Comparison of ENCODE assay signal across 1 cellular context in the genomic region with DNA sequence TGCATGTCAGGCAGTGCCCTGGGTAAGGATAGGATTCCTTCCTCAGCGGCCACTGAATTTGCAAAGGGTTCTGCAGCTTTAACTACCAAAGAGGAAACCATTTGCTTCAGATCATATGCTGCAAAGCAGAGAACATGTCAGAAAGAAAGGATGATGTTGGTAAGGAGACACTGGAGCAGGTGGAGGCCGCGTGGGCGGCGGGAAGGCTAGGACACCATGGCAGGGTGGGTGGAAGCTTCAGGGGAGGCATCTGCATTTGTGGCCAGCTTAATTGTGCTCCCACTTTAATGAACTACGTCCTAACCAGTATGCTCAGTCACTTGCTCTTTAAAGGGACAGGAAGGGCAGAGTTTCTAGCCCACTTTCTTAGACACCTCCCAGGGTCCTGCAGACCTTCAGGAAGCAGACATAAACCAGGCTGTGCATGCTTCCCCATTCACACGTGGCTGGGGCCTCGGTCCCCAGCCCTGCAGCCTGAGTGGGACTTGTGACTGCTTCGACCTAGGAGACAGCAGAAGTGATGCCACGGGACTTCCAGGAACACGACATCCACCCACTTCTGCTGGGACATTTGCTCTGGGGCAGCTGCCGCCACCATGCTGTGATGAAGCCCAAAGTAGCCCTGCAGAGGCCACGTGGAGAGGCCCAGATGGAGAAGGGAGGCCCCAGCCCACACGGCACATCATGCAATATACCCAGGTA.
TF ChIP-seq lines count a peak whose summit lies in the region.

No MANE protein-coding gene starts in this region.

TF ChIP-seq in GM23338, 12 proteins besides CTCF, POLR2A, EP300 and RAD21 (continued from another document):
- TF ChIP-seq ZNF331 (CRISPR knock-in tag; IDR thresholded peaks at IDR 0.05; ENCODE audit: low read depth) (no peak), STAT1 (IDR thresholded peaks at IDR 0.05; ENCODE audit: unreplicated experiment) (no peak), EZH2phosphoT487 (IDR thresholded peaks at IDR 0.05; ENCODE audit: unreplicated experiment) (no peak), ZNF462 (CRISPR knock-in tag; IDR thresholded peaks at IDR 0.05) (no peak), POLR2AphosphoS5 (IDR thresholded peaks at IDR 0.05; ENCODE audit: low read depth) (no peak), CREB1 (CRISPR knock-in tag; IDR thresholded peaks at IDR 0.05; ENCODE audit: low read depth) (no peak), JUNB (IDR thresholded peaks at IDR 0.05; ENCODE audit: unreplicated experiment) (no peak), NANOG (IDR thresholded peaks at IDR 0.05; ENCODE audit: borderline replicate concordance) (no peak)
